ENCODE assay signal across 1 cellular context in the genomic region with DNA sequence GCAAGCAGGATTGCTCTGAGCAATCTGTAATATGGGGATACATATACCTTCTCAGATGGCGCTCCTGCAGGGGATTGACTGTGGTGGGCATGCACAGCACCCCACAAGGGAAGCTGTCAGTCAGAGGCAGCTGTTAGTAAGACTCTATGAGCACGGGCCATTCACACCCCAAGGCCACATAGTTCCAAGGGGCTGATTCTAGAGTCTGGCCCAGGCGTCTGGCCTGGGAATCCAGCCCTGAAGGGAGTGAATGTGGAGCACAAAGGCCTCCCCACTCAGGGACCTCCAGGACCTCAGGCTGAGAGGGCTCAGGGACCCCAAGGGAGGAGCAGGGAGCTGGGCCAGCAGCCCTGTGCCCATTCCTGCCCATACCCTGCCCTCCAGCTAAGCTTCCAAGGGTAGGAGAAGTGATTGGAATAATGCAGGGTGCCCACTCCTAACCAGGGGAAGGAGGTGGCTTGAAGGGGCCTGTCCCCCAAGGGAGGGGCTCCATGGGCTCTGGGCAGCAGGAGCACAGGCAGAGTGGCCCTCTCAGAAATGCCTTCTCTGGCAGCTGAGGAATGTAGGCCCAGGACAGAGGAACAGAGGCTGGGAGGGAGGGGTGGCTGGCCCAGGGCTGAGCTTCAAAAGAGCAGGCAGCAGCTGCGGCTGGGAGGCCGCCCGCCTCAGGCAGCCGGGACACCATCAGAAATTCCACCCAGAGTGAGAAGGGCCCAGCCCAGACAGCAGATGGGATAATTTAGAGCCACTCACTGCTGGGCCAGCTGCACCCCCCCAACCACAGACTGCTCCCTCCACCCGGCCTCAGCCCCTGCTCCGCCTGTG.
TF ChIP-seq lines count a peak whose summit lies in the region.

No MANE protein-coding gene starts in this region.

TF ChIP-seq in SK-N-SH, 30 proteins besides CTCF, POLR2A, EP300 and RAD21 (continued from another document):
- TF ChIP-seq ZBTB33 (IDR thresholded peaks at IDR 0.05; ENCODE audit: borderline replicate concordance, low read depth) (no peak), JUND (IDR thresholded peaks at IDR 0.05) (no peak; the same call in 1 of the 2 replicates), RCOR1 (IDR thresholded peaks at IDR 0.05; ENCODE audit: low read length) (peak; percentile 35; the same call in 1 of the 2 replicates), GABPA (IDR thresholded peaks at IDR 0.05; ENCODE audit: low read depth) (no peak), EZH2phosphoT487 (IDR thresholded peaks at IDR 0.05; ENCODE audit: borderline replicate concordance, low read depth) (no peak), NFIC (IDR thresholded peaks at IDR 0.05; ENCODE audit: borderline replicate concordance) (0 out of 2 replicates have a peak, but pooled peaks have one; percentile 19)
- TF ChIP-seq, protein P1, sequence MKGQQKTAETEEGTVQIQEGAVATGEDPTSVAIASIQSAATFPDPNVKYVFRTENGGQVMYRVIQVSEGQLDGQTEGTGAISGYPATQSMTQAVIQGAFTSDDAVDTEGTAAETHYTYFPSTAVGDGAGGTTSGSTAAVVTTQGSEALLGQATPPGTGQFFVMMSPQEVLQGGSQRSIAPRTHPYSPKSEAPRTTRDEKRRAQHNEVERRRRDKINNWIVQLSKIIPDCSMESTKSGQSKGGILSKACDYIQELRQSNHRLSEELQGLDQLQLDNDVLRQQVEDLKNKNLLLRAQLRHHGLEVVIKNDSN (IDR thresholded peaks at IDR 0.05; ENCODE audit: borderline replicate concordance, low read depth) = no peak
